Comparison of ENCODE assay signal across 14 cellular contexts in genomic region chr11:68617925-68618809, GRCh38.
DNase-seq lines count a peak whose midpoint lies in the region; FAIRE-seq and TF ChIP-seq lines count a peak whose summit lies in the region.
"Had no signal": no experiment of that assay in that cellular context is flagged by ENCODE, and none has a peak within 500 bp of the region (broad histone marks: within the 10 kb centered on the region; RNA-seq: fewer than 3 reads in every experiment).

No MANE protein-coding gene starts in this region.

- no peak for DNase-seq in Caco-2
- no peak for DNase-seq in GM12891 (ENCODE audit: insufficient read length, low spot score)
- no peak for DNase-seq in bronchial epithelial cell (ENCODE audit: low read depth)
- DNase-seq in neural crest cell (ENCODE audit: low read depth, low spot score): no peak
- DNase-seq in substantia nigra (lab: John Stamatoyannopoulos, UW): no peak
- DNase-seq in NCI-H1105 (lab: John Stamatoyannopoulos, UW): no peak
- no peak for DNase-seq in MCF 10A (ENCODE audit: unreplicated experiment)
- DNase-seq: EL; IMR-90; NCI-H345; NCI-H69; NK-92 treated with Interleukin-12 subunit alpha and Interleukin-12 subunit beta, amount 100 ng/mL, for 24 hours had no signal

- no TSS peak for BruUV-seq in Caco-2 (replicated peaks; lab: Mats Ljungman, UMichigan)
- no TSS peak for BruUV-seq in MCF 10A (replicated peaks; lab: Mats Ljungman, UMichigan)

- H3K4me3 ChIP-seq in Caco-2 (ENCODE audit: low read depth, low read length) (no peak overlapping the region), bronchial epithelial cell (ENCODE audit: low read depth, low read length) (no peak overlapping the region)
- H3K4me3 ChIP-seq: BLaER1 treated with 17β-estradiol and CSF1 and Interleukin-3, amounts not matched to agents 10 nM and 100 nM; HAP-1 had no signal

- H3K9me3 Mint-ChIP-seq in Caco-2 (ENCODE audit: unreplicated experiment) (no peaks in the 10 kb centered on the region), neural crest cell (peaks cover 3% of the 10 kb centered on the region), MCF 10A (ENCODE audit: unreplicated experiment) (no peaks in the 10 kb centered on the region)

- H3K27ac ChIP-seq in substantia nigra (ENCODE audit: low read depth, low read length, poor library complexity, severe bottlenecking): no peak overlapping the region
- H3K27ac ChIP-seq: BLaER1 treated with 17β-estradiol and CSF1 and Interleukin-3, amounts not matched to agents 10 nM and 100 nM had no signal

- POLR2A ChIA-PET in Caco-2 (lab: Charles Lee): no interaction called here
- POLR2A ChIA-PET in MCF 10A (lab: Yijun Ruan, JAX): no interaction called here

- TF ChIP-seq POLR2A in GM12891 (IDR thresholded peaks at IDR 0.05; ENCODE audit: low read depth, low read length): no peak

- CTCF ChIA-PET in Caco-2 (lab: Charles Lee): interaction anchor here (0.5 to 0.6 kb wide), 2 partner anchors 25 to 231 kb away, joined by 3 read pairs; no protein-coding TSS in a partner anchor
- CTCF ChIA-PET in MCF 10A (lab: Yijun Ruan, JAX): no interaction called here

- FAIRE-seq in GM12891 (lab: Jason Lieb, UNC) (no peak), bronchial epithelial cell (lab: Jason Lieb, UNC) (peak; percentile 76)

- H3K27me3 Mint-ChIP-seq in Caco-2 (ENCODE audit: insufficient read depth, unreplicated experiment) (peaks cover 6% of the 10 kb centered on the region), neural crest cell (ENCODE audit: low read depth) (peaks cover 9% of the 10 kb centered on the region), MCF 10A (ENCODE audit: insufficient read depth, unreplicated experiment) (peaks cover 24% of the 10 kb centered on the region)

- peak overlapping the region; percentile 43 for H3K27ac Mint-ChIP-seq in Caco-2 (ENCODE audit: unreplicated experiment)
- peak overlapping the region; percentile 19 for H3K27ac Mint-ChIP-seq in neural crest cell (ENCODE audit: unreplicated experiment)
- H3K27ac Mint-ChIP-seq in MCF 10A (ENCODE audit: low read depth, unreplicated experiment): no peak overlapping the region

- H3K36me3 Mint-ChIP-seq in Caco-2 (ENCODE audit: insufficient read depth, unreplicated experiment) (peaks cover 60% of the 10 kb centered on the region), neural crest cell (ENCODE audit: low read depth) (peaks cover 21% of the 10 kb centered on the region), MCF 10A (ENCODE audit: insufficient read depth, unreplicated experiment) (peaks cover 43% of the 10 kb centered on the region)

- 0 out of 2 replicates have a peak, but pooled peaks cover 6% of the 10 kb centered on the region for H3K9me3 ChIP-seq in Caco-2
- H3K9me3 ChIP-seq: HAP-1 had no signal

- H3K4me3 Mint-ChIP-seq in Caco-2 (ENCODE audit: unreplicated experiment) (peak overlapping the region; percentile 10), neural crest cell (no peak overlapping the region), MCF 10A (ENCODE audit: unreplicated experiment) (no peak overlapping the region)

- H3K27me3 ChIP-seq in Caco-2 (replicated peaks; ENCODE audit: control insufficient read depth, insufficient read depth, low read length): no peaks in the 10 kb centered on the region
- no peaks in the 10 kb centered on the region for H3K27me3 ChIP-seq in bronchial epithelial cell (ENCODE audit: control insufficient read depth, insufficient read depth, low read length)
- H3K27me3 ChIP-seq: BLaER1 treated with 17β-estradiol and CSF1 and Interleukin-3, amounts not matched to agents 10 nM and 100 nM had no signal

- intact Hi-C loops in Caco-2 (cut with micrococcal nuclease; ENCODE audit: unreplicated experiment): no loop called here
- intact Hi-C loops in MCF 10A (cut with micrococcal nuclease): no loop called here

- H3K4me1 ChIP-seq in Caco-2: no peaks in the 10 kb centered on the region
- H3K4me1 ChIP-seq: BLaER1 treated with 17β-estradiol and CSF1 and Interleukin-3, amounts not matched to agents 10 nM and 100 nM; HAP-1 had no signal

- H3K4me1 Mint-ChIP-seq in Caco-2 (ENCODE audit: low read depth, unreplicated experiment) (no peaks in the 10 kb centered on the region), neural crest cell (no peaks in the 10 kb centered on the region), MCF 10A (ENCODE audit: insufficient read depth, unreplicated experiment) (no peaks in the 10 kb centered on the region)

- TF ChIP-seq CTCF in Caco-2 (IDR thresholded peaks at IDR 0.05; ENCODE audit: insufficient read depth in 1 of 2, low read depth in 1 of 2, low read length in 1 of 2, severe bottlenecking in 1 of 2, unreplicated experiment in 1 of 2): no peak
- TF ChIP-seq CTCF in bronchial epithelial cell (IDR thresholded peaks at IDR 0.05; ENCODE audit: insufficient read depth, low read length, severe bottlenecking): no peak
- no peak for TF ChIP-seq CTCF in neural crest cell (conservative IDR thresholded peaks at IDR 0.05)
- no peak for TF ChIP-seq CTCF in MCF 10A (IDR thresholded peaks at IDR 0.05; ENCODE audit: unreplicated experiment)

- H3K36me3 ChIP-seq in Caco-2 (ENCODE audit: control insufficient read depth, insufficient read depth, low read length): no peaks in the 10 kb centered on the region; the same call in none of the 2 replicates
- no peaks in the 10 kb centered on the region for H3K36me3 ChIP-seq in bronchial epithelial cell (ENCODE audit: control insufficient read depth, insufficient read depth, low read length)

TF ChIP-seq in GM12891, 5 proteins besides CTCF, POLR2A, EP300 and RAD21:
- TF ChIP-seq POLR2AphosphoS5 (IDR thresholded peaks at IDR 0.05; ENCODE audit: low read depth, low read length) (peak; percentile 39; the same call in 1 of the 2 replicates), PAX5 (IDR thresholded peaks at IDR 0.05; ENCODE audit: insufficient read depth, low read length, severe bottlenecking) (no peak)
